8 cellular contexts compared by ENCODE assay signal in genomic region chr3:186108941-186109865, GRCh38. TPM values are rescaled to one million over a fixed set of nuclear protein-coding genes. Genes with fewer than 3 reads are reported as not detected.
A peak's percentile ranks its signal among the peaks of the same experiment; 100 is the strongest.
DNase-seq lines count a peak whose midpoint lies in the region; ATAC-seq and TF ChIP-seq lines count a peak whose summit lies in the region.

ETV5 (minus strand) TSS chr3:186109089; CDS start chr3:186105868, 3,221 bp downstream.

- DNase-seq in H9 (peak; percentile 100), MG63 (peak; percentile 100), SHP77 (lab: John Stamatoyannopoulos, UW) (peak; percentile 98), activated gamma-delta T cell treated with Interleukin-2 at 50 U/mL for 16 hours (peak; percentile 86), fibroblast of the aortic adventitia (ENCODE audit: low read depth) (peak; percentile 99)
- DNase-seq in natural killer cell treated with Interleukin-12 subunit alpha and Interleukin-12 subunit beta and Interleukin-15 and Interleukin-18, amount 100 ng/mL, for 72 hours (ENCODE audit: low spot score) = peak; percentile 99
- peak; percentile 94 for DNase-seq in stimulated activated naive CD4-positive, alpha-beta T cell treated with Interleukin-2 at 50 U/mL for 16 hours (lab: John Stamatoyannopoulos, UW)

- H2BK5ac ChIP-seq in H9 (ENCODE audit: insufficient read length, low read length) = no peak within 1 kb of the TSS

- peak within 1 kb of the TSS; percentile 96 for H3K4me2 ChIP-seq in H9 (ENCODE audit: insufficient read depth, insufficient read length, low read length)

- no peak within 1 kb of the TSS for H3K4ac ChIP-seq in H9 (ENCODE audit: low read depth, low read length)

- no peak within 1 kb of the TSS for H3K23ac ChIP-seq in H9 (ENCODE audit: insufficient read length, low read depth, low read length)

- H3K79me2 ChIP-seq in H9 (ENCODE audit: insufficient read depth, low read length) = no peaks in the 10 kb centered on the region; the same call in 1 of the 2 replicates

- H3K9me3 ChIP-seq in ES-I3 (ENCODE audit: control insufficient read depth, insufficient read depth, low read length) = no peaks in the 10 kb centered on the region
- no peaks in the 10 kb centered on the region for H3K9me3 ChIP-seq in H9 (ENCODE audit: control insufficient read depth, low read depth, low read length)
- no peaks in the 10 kb centered on the region for H3K9me3 ChIP-seq in MG63

- no peak within 1 kb of the TSS for H4K5ac ChIP-seq in H9 (ENCODE audit: insufficient read length, low read depth, low read length)

- H3K4me3 Mint-ChIP-seq in H9 = peak within 1 kb of the TSS; percentile 76 to 91
- H3K4me3 Mint-ChIP-seq in natural killer cell treated with Interleukin-12 subunit alpha and Interleukin-12 subunit beta and Interleukin-15 and Interleukin-18, amount 100 ng/mL, for 72 hours = peak within 1 kb of the TSS; percentile 96

- ATAC-seq in natural killer cell treated with Interleukin-12 subunit alpha and Interleukin-12 subunit beta and Interleukin-15 and Interleukin-18, amount 100 ng/mL, for 72 hours = peak; percentile 97 to 98

- H3K4me1 ChIP-seq in ES-I3 (ENCODE audit: insufficient read depth, low read length) = peaks cover 16% of the 10 kb centered on the region
- no peaks in the 10 kb centered on the region; the same call in 1 of the 2 replicates for H3K4me1 ChIP-seq in H9 (ENCODE audit: insufficient read depth, low read length)

- H4K91ac ChIP-seq in H9 (ENCODE audit: insufficient read length, low read depth, low read length) = no peak within 1 kb of the TSS

- H2BK120ac ChIP-seq in H9 (ENCODE audit: low read depth, low read length, poor library complexity, severe bottlenecking) = no peak within 1 kb of the TSS

- H3K36me3 Mint-ChIP-seq in H9 (ENCODE audit: insufficient read depth in 1 of 3, low read depth in 3 of 3) = peaks cover 0 to 3% (median 0%) of the 10 kb centered on the region in 3 experiments; a peak in 2 of 7 replicates
- peaks cover 6% of the 10 kb centered on the region for H3K36me3 Mint-ChIP-seq in natural killer cell treated with Interleukin-12 subunit alpha and Interleukin-12 subunit beta and Interleukin-15 and Interleukin-18, amount 100 ng/mL, for 72 hours

- peaks cover 0 to 4% of the 10 kb centered on the region in 2 experiments; a peak in 3 of 5 replicates for H3K9me3 Mint-ChIP-seq in H9
- no peaks in the 10 kb centered on the region for H3K9me3 Mint-ChIP-seq in natural killer cell treated with Interleukin-12 subunit alpha and Interleukin-12 subunit beta and Interleukin-15 and Interleukin-18, amount 100 ng/mL, for 72 hours

- no peak within 1 kb of the TSS for H2BK12ac ChIP-seq in H9 (ENCODE audit: insufficient read length, low read depth, low read length)

- H3K23me2 ChIP-seq in H9 (ENCODE audit: insufficient read length, low read depth, low read length, poor library complexity, severe bottlenecking) = peaks cover 13% of the 10 kb centered on the region

- H3K4me3 ChIP-seq in MG63 (peak within 1 kb of the TSS; percentile 80), fibroblast of the aortic adventitia (ENCODE audit: low read depth, low read length) (peak within 1 kb of the TSS; percentile 87)

- H3K27me3 ChIP-seq in H9 (ENCODE audit: insufficient read depth, low read length) = peaks cover 37% of the 10 kb centered on the region
- H3K27me3 ChIP-seq in MG63 = no peaks in the 10 kb centered on the region

- no peaks in the 10 kb centered on the region for H4K20me1 ChIP-seq in H9 (ENCODE audit: control insufficient read depth, insufficient read depth, insufficient read length)

- H2AFZ ChIP-seq in H9 (ENCODE audit: low read length) = no peak within 1 kb of the TSS

- peak within 1 kb of the TSS; percentile 61 for H3K18ac ChIP-seq in H9 (ENCODE audit: insufficient read length, low read depth, low read length)

- H3K27ac Mint-ChIP-seq in H9 = peak within 1 kb of the TSS; percentile 85 to 99 (median 95); a peak in 5 of 7 replicates
- H3K27ac Mint-ChIP-seq in natural killer cell treated with Interleukin-12 subunit alpha and Interleukin-12 subunit beta and Interleukin-15 and Interleukin-18, amount 100 ng/mL, for 72 hours = peak within 1 kb of the TSS; percentile 87 to 90

- peaks cover 24 to 27% of the 10 kb centered on the region in 2 experiments for H3K4me1 Mint-ChIP-seq in H9
- peaks cover 45 to 51% of the 10 kb centered on the region in 2 donors for H3K4me1 Mint-ChIP-seq in natural killer cell treated with Interleukin-12 subunit alpha and Interleukin-12 subunit beta and Interleukin-15 and Interleukin-18, amount 100 ng/mL, for 72 hours (ENCODE audit: low read depth in 2 of 2)

- H3T11ph ChIP-seq in H9 (ENCODE audit: low read length) = no peak within 1 kb of the TSS

- H3K27ac ChIP-seq in H9 (ENCODE audit: insufficient read length, low read depth, low read length) = no peak within 1 kb of the TSS

- no peak within 1 kb of the TSS for H2BK20ac ChIP-seq in H9 (ENCODE audit: low read depth, low read length, poor library complexity, severe bottlenecking)

- H3K36me3 ChIP-seq in ES-I3 (ENCODE audit: insufficient read depth, low read length) (no peaks in the 10 kb centered on the region), MG63 (peaks cover 14% of the 10 kb centered on the region)

- H4K8ac ChIP-seq in H9 (replicated peaks; ENCODE audit: insufficient read length, low read depth, low read length) = no peak within 1 kb of the TSS

- WGBS in H9 (ENCODE audit: extremely low coverage, insufficient read length, low lambda C conversion rate) = no CpG with 5 or more reads among the region's 63 CpGs

- TF ChIP-seq CTCF in H9 (conservative IDR thresholded peaks at IDR 0.05) (no peak), fibroblast of the aortic adventitia (IDR thresholded peaks at IDR 0.05; ENCODE audit: insufficient read depth, low read length) (no peak)

- no peak within 1 kb of the TSS for H3K56ac ChIP-seq in H9 (ENCODE audit: insufficient read length, low read depth, low read length)

- H3K27me3 Mint-ChIP-seq in H9 (ENCODE audit: low read depth) = peaks cover 92% of the 10 kb centered on the region
- H3K27me3 Mint-ChIP-seq in natural killer cell treated with Interleukin-12 subunit alpha and Interleukin-12 subunit beta and Interleukin-15 and Interleukin-18, amount 100 ng/mL, for 72 hours = peaks cover 23 to 49% of the 10 kb centered on the region in 2 donors

- H2AK5ac ChIP-seq in H9 (ENCODE audit: insufficient read length, low read length) = no peak within 1 kb of the TSS

- H3K9ac ChIP-seq in ES-I3 (ENCODE audit: low read depth, low read length) = peak within 1 kb of the TSS; percentile 82
- H3K9ac ChIP-seq in H9 (ENCODE audit: extremely low read depth, insufficient read length, low read length) = peak within 1 kb of the TSS; percentile 66

- H3K79me1 ChIP-seq in H9 (ENCODE audit: insufficient read depth, low read depth, low read length, poor library complexity, severe bottlenecking) = no peaks in the 10 kb centered on the region

- H2BK15ac ChIP-seq in H9 (ENCODE audit: low read depth, low read length) = no peak within 1 kb of the TSS

- H3K14ac ChIP-seq in H9 (ENCODE audit: insufficient read depth, low read length) = peak within 1 kb of the TSS; percentile 64

RNA-seq across cellular contexts. Expression of gene ETV5, which starts in this region (rescaled TPM):
- total RNA-seq in H9 (2021) (7.7 and 8.0 TPM in 2 replicates), fibroblast of the aortic adventitia (ENCODE audit: low replicate concordance) (22.7 and 78.8 TPM in 2 replicates)
- total RNA-seq in MG63 (2014; rRNA removed; shearing (Covaris generic); ENCODE audit: low replicate concordance) = 21.8 and 36.4 TPM in 2 replicates
- 100 to 1,000 TPM in 1 of 2 donors, 10 to 100 TPM in 1; 61.6 to 113 TPM for total RNA-seq in natural killer cell treated with Interleukin-12 subunit alpha and Interleukin-12 subunit beta and Interleukin-15 and Interleukin-18, amount 100 ng/mL, for 72 hours
